In the genomic region with DNA sequence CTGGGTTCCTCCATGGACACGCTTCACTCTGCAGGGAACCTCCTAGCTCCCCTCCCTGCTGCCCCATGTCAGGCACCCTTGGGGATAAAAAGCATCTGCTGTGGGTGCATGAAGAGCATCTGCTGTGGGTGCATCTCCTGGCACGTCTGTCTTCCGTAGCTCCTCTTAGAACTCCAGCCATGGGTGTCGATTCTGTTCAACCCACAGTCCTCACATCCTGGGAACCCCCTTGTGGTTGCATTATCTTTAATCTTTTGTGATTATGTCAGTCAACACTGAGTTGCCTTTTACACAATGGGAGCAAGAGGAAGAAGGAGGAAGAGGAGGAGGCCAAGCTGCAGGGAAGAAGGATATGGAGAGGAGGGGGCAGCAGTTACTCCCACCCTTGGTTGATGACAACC, we compare ENCODE assay signal across 1 cellular context.
TF ChIP-seq lines count a peak whose summit lies in the region.

No MANE protein-coding gene starts in this region.

TF ChIP-seq in GM12878, 131 proteins besides CTCF, POLR2A, EP300 and RAD21 (continued from another document and continues in another):
- peak; percentile 75 for TF ChIP-seq TCF12 (IDR thresholded peaks at IDR 0.05; ENCODE audit: low read depth, low read length)
- TF ChIP-seq POLR2AphosphoS5 (IDR thresholded peaks at IDR 0.05; ENCODE audit: low read length): no peak
- peak; percentile 65; the same call in 1 of the 2 replicates for TF ChIP-seq TCF7 (IDR thresholded peaks at IDR 0.05; ENCODE audit: borderline replicate concordance)
- TF ChIP-seq CHD2 (IDR thresholded peaks at IDR 0.05; ENCODE audit: borderline replicate concordance, low read depth, low read length): no peak
- no peak for TF ChIP-seq SUPT20H (IDR thresholded peaks at IDR 0.05; ENCODE audit: borderline replicate concordance, control insufficient read depth, low read depth, low read length)
- no peak for TF ChIP-seq NR2C2 (IDR thresholded peaks at IDR 0.05; ENCODE audit: borderline replicate concordance, control insufficient read depth, insufficient read length, low read depth)
- peak; percentile 83; the same call in 1 of the 2 replicates for TF ChIP-seq NFIC (IDR thresholded peaks at IDR 0.05; ENCODE audit: low read depth, low read length)
- TF ChIP-seq CREB1 (IDR thresholded peaks at IDR 0.05; ENCODE audit: low read depth): no peak
- TF ChIP-seq MEF2A (IDR thresholded peaks at IDR 0.05; ENCODE audit: insufficient read depth, low read depth, low read length): 0 out of 2 replicates have a peak, but pooled peaks have one; percentile 9
- TF ChIP-seq SPI1 (IDR thresholded peaks at IDR 0.05; ENCODE audit: borderline replicate concordance, insufficient read depth, low read depth, low read length): 0 out of 2 replicates have a peak, but pooled peaks have one; percentile 23
- no peak for TF ChIP-seq ESRRA (IDR thresholded peaks at IDR 0.05; ENCODE audit: low read length)
- TF ChIP-seq CBFB (IDR thresholded peaks at IDR 0.05; ENCODE audit: low read depth): 0 out of 2 replicates have a peak, but pooled peaks have one; percentile 45
- TF ChIP-seq, protein P1, sequence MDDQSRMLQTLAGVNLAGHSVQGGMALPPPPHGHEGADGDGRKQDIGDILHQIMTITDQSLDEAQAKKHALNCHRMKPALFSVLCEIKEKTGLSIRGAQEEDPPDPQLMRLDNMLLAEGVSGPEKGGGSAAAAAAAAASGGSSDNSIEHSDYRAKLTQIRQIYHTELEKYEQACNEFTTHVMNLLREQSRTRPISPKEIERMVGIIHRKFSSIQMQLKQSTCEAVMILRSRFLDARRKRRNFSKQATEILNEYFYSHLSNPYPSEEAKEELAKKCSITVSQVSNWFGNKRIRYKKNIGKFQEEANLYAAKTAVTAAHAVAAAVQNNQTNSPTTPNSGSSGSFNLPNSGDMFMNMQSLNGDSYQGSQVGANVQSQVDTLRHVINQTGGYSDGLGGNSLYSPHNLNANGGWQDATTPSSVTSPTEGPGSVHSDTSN (IDR thresholded peaks at IDR 0.05; ENCODE audit: insufficient replicate concordance, low read depth, low read length): peak; percentile 32
- TF ChIP-seq STAT3 (IDR thresholded peaks at IDR 0.05; ENCODE audit: low read depth, low read length): no peak
- peak; percentile 89 to 92 for TF ChIP-seq IKZF2 (IDR thresholded peaks at IDR 0.05)
- no peak for TF ChIP-seq SUZ12 (IDR thresholded peaks at IDR 0.05; ENCODE audit: unreplicated experiment)
- peak; percentile 26; the same call in 1 of the 2 replicates for TF ChIP-seq BMI1 (IDR thresholded peaks at IDR 0.05; ENCODE audit: borderline replicate concordance)
- TF ChIP-seq, protein P2, sequence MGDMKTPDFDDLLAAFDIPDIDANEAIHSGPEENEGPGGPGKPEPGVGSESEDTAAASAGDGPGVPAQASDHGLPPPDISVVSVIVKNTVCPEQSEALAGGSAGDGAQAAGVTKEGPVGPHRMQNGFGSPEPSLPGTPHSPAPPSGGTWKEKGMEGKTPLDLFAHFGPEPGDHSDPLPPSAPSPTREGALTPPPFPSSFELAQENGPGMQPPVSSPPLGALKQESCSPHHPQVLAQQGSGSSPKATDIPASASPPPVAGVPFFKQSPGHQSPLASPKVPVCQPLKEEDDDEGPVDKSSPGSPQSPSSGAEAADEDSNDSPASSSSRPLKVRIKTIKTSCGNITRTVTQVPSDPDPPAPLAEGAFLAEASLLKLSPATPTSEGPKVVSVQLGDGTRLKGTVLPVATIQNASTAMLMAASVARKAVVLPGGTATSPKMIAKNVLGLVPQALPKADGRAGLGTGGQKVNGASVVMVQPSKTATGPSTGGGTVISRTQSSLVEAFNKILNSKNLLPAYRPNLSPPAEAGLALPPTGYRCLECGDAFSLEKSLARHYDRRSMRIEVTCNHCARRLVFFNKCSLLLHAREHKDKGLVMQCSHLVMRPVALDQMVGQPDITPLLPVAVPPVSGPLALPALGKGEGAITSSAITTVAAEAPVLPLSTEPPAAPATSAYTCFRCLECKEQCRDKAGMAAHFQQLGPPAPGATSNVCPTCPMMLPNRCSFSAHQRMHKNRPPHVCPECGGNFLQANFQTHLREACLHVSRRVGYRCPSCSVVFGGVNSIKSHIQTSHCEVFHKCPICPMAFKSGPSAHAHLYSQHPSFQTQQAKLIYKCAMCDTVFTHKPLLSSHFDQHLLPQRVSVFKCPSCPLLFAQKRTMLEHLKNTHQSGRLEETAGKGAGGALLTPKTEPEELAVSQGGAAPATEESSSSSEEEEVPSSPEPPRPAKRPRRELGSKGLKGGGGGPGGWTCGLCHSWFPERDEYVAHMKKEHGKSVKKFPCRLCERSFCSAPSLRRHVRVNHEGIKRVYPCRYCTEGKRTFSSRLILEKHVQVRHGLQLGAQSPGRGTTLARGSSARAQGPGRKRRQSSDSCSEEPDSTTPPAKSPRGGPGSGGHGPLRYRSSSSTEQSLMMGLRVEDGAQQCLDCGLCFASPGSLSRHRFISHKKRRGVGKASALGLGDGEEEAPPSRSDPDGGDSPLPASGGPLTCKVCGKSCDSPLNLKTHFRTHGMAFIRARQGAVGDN (IDR thresholded peaks at IDR 0.05): no peak; the same call in 1 of the 2 replicates
- no peak for TF ChIP-seq KLF5 (IDR thresholded peaks at IDR 0.05; ENCODE audit: partially characterized antibody)
- no peak for TF ChIP-seq TAF1 (IDR thresholded peaks at IDR 0.05; ENCODE audit: borderline replicate concordance, low read depth, low read length)
- no peak for TF ChIP-seq HDAC6 (IDR thresholded peaks at IDR 0.05; ENCODE audit: unreplicated experiment)
- TF ChIP-seq, protein P3, sequence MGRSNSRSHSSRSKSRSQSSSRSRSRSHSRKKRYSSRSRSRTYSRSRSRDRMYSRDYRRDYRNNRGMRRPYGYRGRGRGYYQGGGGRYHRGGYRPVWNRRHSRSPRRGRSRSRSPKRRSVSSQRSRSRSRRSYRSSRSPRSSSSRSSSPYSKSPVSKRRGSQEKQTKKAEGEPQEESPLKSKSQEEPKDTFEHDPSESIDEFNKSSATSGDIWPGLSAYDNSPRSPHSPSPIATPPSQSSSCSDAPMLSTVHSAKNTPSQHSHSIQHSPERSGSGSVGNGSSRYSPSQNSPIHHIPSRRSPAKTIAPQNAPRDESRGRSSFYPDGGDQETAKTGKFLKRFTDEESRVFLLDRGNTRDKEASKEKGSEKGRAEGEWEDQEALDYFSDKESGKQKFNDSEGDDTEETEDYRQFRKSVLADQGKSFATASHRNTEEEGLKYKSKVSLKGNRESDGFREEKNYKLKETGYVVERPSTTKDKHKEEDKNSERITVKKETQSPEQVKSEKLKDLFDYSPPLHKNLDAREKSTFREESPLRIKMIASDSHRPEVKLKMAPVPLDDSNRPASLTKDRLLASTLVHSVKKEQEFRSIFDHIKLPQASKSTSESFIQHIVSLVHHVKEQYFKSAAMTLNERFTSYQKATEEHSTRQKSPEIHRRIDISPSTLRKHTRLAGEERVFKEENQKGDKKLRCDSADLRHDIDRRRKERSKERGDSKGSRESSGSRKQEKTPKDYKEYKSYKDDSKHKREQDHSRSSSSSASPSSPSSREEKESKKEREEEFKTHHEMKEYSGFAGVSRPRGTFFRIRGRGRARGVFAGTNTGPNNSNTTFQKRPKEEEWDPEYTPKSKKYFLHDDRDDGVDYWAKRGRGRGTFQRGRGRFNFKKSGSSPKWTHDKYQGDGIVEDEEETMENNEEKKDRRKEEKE (IDR thresholded peaks at IDR 0.05): no peak
- no peak for TF ChIP-seq FOXK2 (IDR thresholded peaks at IDR 0.05)
- peak; percentile 85 for TF ChIP-seq MEF2B (IDR thresholded peaks at IDR 0.05; ENCODE audit: partially characterized antibody, poor library complexity, severe bottlenecking)
- no peak for TF ChIP-seq TBL1XR1 (IDR thresholded peaks at IDR 0.05; ENCODE audit: low read depth, low read length)
- peak; percentile 69 for TF ChIP-seq ATF7 (IDR thresholded peaks at IDR 0.05; ENCODE audit: low read depth)
- no peak for TF ChIP-seq TCF3 (IDR thresholded peaks at IDR 0.05; ENCODE audit: borderline replicate concordance, insufficient read depth, low read depth, low read length)
- no peak for TF ChIP-seq CEBPB (IDR thresholded peaks at IDR 0.05; ENCODE audit: borderline replicate concordance in 1 of 2, low read depth in 2 of 2, low read length in 2 of 2)
- TF ChIP-seq MXI1 (IDR thresholded peaks at IDR 0.05; ENCODE audit: low read depth, low read length): no peak
- TF ChIP-seq ETV6 (conservative IDR thresholded peaks at IDR 0.05 in 1 of 2, IDR thresholded peaks at IDR 0.05 in 1 of 2; ENCODE audit: borderline replicate concordance in 1 of 2, low read depth in 1 of 2): peak in 1 of 2 experiments; percentile 55; a peak in 1 of 4 replicates
- no peak for TF ChIP-seq BRCA1 (IDR thresholded peaks at IDR 0.05; ENCODE audit: low read depth, low read length)
- TF ChIP-seq HCFC1 (IDR thresholded peaks at IDR 0.05; ENCODE audit: low read length): no peak
- peak; percentile 72; the same call in 1 of the 2 replicates for TF ChIP-seq HDGF (IDR thresholded peaks at IDR 0.05)
- no peak for TF ChIP-seq SP1 (IDR thresholded peaks at IDR 0.05; ENCODE audit: low read depth, low read length)
- TF ChIP-seq ZNF207 (IDR thresholded peaks at IDR 0.05; ENCODE audit: borderline replicate concordance): no peak
- TF ChIP-seq MTA3 (IDR thresholded peaks at IDR 0.05; ENCODE audit: borderline replicate concordance, low read length): no peak
- TF ChIP-seq NR2F1 (conservative IDR thresholded peaks at IDR 0.05): no peak
- TF ChIP-seq KDM1A (IDR thresholded peaks at IDR 0.05; ENCODE audit: borderline replicate concordance): no peak
- TF ChIP-seq, protein P4, sequence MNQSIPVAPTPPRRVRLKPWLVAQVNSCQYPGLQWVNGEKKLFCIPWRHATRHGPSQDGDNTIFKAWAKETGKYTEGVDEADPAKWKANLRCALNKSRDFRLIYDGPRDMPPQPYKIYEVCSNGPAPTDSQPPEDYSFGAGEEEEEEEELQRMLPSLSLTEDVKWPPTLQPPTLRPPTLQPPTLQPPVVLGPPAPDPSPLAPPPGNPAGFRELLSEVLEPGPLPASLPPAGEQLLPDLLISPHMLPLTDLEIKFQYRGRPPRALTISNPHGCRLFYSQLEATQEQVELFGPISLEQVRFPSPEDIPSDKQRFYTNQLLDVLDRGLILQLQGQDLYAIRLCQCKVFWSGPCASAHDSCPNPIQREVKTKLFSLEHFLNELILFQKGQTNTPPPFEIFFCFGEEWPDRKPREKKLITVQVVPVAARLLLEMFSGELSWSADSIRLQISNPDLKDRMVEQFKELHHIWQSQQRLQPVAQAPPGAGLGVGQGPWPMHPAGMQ (IDR thresholded peaks at IDR 0.05; ENCODE audit: borderline replicate concordance): no peak
- TF ChIP-seq SMAD5 (IDR thresholded peaks at IDR 0.05; ENCODE audit: low read depth): no peak
- TF ChIP-seq STAT1 (conservative IDR thresholded peaks at IDR 0.05): no peak
- TF ChIP-seq NR2C1 (IDR thresholded peaks at IDR 0.05): no peak
- TF ChIP-seq, protein P5, sequence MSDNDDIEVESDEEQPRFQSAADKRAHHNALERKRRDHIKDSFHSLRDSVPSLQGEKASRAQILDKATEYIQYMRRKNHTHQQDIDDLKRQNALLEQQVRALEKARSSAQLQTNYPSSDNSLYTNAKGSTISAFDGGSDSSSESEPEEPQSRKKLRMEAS (IDR thresholded peaks at IDR 0.05; ENCODE audit: low read depth, low read length): no peak
- TF ChIP-seq NFYA (IDR thresholded peaks at IDR 0.05; ENCODE audit: borderline replicate concordance, low read depth, low read length): no peak
- TF ChIP-seq BCL11A (IDR thresholded peaks at IDR 0.05; ENCODE audit: low read depth, low read length): no peak; the same call in 1 of the 2 replicates
- TF ChIP-seq, protein P6, sequence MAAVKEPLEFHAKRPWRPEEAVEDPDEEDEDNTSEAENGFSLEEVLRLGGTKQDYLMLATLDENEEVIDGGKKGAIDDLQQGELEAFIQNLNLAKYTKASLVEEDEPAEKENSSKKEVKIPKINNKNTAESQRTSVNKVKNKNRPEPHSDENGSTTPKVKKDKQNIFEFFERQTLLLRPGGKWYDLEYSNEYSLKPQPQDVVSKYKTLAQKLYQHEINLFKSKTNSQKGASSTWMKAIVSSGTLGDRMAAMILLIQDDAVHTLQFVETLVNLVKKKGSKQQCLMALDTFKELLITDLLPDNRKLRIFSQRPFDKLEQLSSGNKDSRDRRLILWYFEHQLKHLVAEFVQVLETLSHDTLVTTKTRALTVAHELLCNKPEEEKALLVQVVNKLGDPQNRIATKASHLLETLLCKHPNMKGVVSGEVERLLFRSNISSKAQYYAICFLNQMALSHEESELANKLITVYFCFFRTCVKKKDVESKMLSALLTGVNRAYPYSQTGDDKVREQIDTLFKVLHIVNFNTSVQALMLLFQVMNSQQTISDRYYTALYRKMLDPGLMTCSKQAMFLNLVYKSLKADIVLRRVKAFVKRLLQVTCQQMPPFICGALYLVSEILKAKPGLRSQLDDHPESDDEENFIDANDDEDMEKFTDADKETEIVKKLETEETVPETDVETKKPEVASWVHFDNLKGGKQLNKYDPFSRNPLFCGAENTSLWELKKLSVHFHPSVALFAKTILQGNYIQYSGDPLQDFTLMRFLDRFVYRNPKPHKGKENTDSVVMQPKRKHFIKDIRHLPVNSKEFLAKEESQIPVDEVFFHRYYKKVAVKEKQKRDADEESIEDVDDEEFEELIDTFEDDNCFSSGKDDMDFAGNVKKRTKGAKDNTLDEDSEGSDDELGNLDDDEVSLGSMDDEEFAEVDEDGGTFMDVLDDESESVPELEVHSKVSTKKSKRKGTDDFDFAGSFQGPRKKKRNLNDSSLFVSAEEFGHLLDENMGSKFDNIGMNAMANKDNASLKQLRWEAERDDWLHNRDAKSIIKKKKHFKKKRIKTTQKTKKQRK (IDR thresholded peaks at IDR 0.05; ENCODE audit: low read depth, low read length): no peak
- TF ChIP-seq ZBED1 (IDR thresholded peaks at IDR 0.05; ENCODE audit: borderline replicate concordance): no peak
- no peak for TF ChIP-seq JUNB (IDR thresholded peaks at IDR 0.05)
- TF ChIP-seq FOS (IDR thresholded peaks at IDR 0.05; ENCODE audit: borderline replicate concordance, extremely low read depth, insufficient read length): no peak
- no peak for TF ChIP-seq KAT2A (conservative IDR thresholded peaks at IDR 0.05; ENCODE audit: control insufficient read depth, low read depth, low read length)
- peak; percentile 87 for TF ChIP-seq EED (IDR thresholded peaks at IDR 0.05; ENCODE audit: low read depth)
- no peak for TF ChIP-seq NBN (IDR thresholded peaks at IDR 0.05)
- TF ChIP-seq ZNF384 (IDR thresholded peaks at IDR 0.05; ENCODE audit: borderline replicate concordance, low read depth, low read length): no peak
- TF ChIP-seq ZNF274 (IDR thresholded peaks at IDR 0.05; ENCODE audit: insufficient read depth, insufficient read length): no peak
- TF ChIP-seq POU2F2 (IDR thresholded peaks at IDR 0.05; ENCODE audit: borderline replicate concordance, low read depth, low read length): no peak
